In the genomic region with DNA sequence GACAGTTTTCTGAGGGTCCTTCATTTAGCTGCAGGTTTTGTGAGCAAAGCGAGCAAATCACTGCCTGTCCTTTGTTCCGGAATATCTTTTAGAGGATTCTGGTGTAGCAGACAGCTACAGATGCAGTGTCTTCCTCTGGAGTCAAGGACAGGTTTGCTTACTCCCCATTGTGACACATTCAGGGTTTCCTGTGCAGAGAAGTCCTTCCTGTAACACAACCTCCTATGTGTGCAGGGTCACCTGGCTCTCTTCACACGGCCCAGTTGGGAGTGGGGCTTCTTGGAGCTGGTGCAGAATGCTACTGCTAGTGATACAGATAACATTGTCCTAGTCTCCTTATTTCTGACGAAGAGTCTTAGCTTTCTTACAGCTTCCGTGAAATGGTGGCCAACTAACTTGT, we compare ENCODE assay signal across 1 cellular context.
TF ChIP-seq lines count a peak whose summit lies in the region.

No MANE protein-coding gene starts in this region.

TF ChIP-seq in GM23338, 12 proteins besides CTCF, POLR2A, EP300 and RAD21:
- TF ChIP-seq ZNF462 (CRISPR knock-in tag; IDR thresholded peaks at IDR 0.05) (no peak), JUNB (IDR thresholded peaks at IDR 0.05; ENCODE audit: unreplicated experiment) (no peak), STAT1 (IDR thresholded peaks at IDR 0.05; ENCODE audit: unreplicated experiment) (no peak), CREB1 (CRISPR knock-in tag; IDR thresholded peaks at IDR 0.05; ENCODE audit: low read depth) (no peak), EZH2phosphoT487 (IDR thresholded peaks at IDR 0.05; ENCODE audit: unreplicated experiment) (no peak), REST (IDR thresholded peaks at IDR 0.05; ENCODE audit: unreplicated experiment) (no peak), POLR2AphosphoS5 (IDR thresholded peaks at IDR 0.05; ENCODE audit: low read depth) (no peak), EZH2 (IDR thresholded peaks at IDR 0.05; ENCODE audit: low read depth, unreplicated experiment) (no peak), ETS1 (IDR thresholded peaks at IDR 0.05) (no peak), ZNF331 (CRISPR knock-in tag; IDR thresholded peaks at IDR 0.05; ENCODE audit: low read depth) (no peak), ZNF114 (CRISPR knock-in tag; IDR thresholded peaks at IDR 0.05) (no peak), NANOG (IDR thresholded peaks at IDR 0.05; ENCODE audit: borderline replicate concordance) (no peak)
